9 cellular contexts compared by ENCODE assay signal in the genomic region with DNA sequence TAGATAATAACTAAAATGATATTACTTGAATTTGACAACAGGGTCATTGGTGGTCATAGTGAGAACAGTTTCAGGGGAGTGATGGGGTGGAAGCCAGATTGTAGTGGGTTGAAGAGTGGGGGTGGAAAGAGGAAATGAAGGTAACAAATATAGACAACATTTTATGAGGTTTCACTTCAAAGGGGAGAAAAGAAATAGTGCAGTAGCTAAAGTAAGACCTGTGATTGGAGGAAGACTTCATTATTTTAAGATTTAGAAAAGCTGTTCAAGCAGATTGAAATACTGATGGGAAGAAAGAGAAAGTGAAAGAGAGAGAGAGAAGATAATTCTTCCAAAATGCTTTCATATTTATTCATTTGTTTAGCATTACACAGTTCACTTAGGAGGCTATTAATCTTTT. TPM values are rescaled to one million over a fixed set of nuclear protein-coding genes. Genes with fewer than 3 reads are reported as not detected.
A peak's percentile ranks its signal among the peaks of the same experiment; 100 is the strongest.
DNase-seq lines count a peak whose midpoint lies in the region; ATAC-seq and TF ChIP-seq lines count a peak whose summit lies in the region.
"Had no signal": no experiment of that assay in that cellular context is flagged by ENCODE, and none has a peak within 500 bp of the region (broad histone marks: within the 10 kb centered on the region; RNA-seq: fewer than 3 reads in every experiment).

No MANE protein-coding gene starts in this region.

- intact Hi-C loops in right lobe of liver (cut with DNase I) = no loop called here
- intact Hi-C loops in left ventricle myocardium superior (cut with micrococcal nuclease) = no loop called here

- ATAC-seq in HG02623 (IDR thresholded peaks at IDR 0.05; ENCODE audit: unreplicated experiment) = peak; percentile 83
- peak; percentile 84 for ATAC-seq in stimulated activated memory B cell treated with anti-CD40 and anti-IgM and Interleukin-4, amounts not matched to agents 10 μg/mL and 1 μg/mL and 100 μg/mL, for 72 hours
- no peak for ATAC-seq in right lobe of liver
- ATAC-seq in left ventricle myocardium superior = no peak

- H3K27ac ChIP-seq in right lobe of liver = no peak overlapping the region

- no peaks in the 10 kb centered on the region for H3K4me1 ChIP-seq in right lobe of liver

- no peaks in the 10 kb centered on the region for H3K36me3 Mint-ChIP-seq in activated naive CD4-positive, alpha-beta T cell treated with anti-CD3 and anti-CD28 coated beads, Interleukin-2, amount 10 ng/mL, durations not matched to agents 7 days and 5 days
- no peaks in the 10 kb centered on the region for H3K36me3 Mint-ChIP-seq in stimulated activated memory B cell treated with anti-CD40 and anti-IgM and Interleukin-4, amounts not matched to agents 10 μg/mL and 1 μg/mL and 100 μg/mL, for 72 hours

- H3K4me1 Mint-ChIP-seq in activated naive CD4-positive, alpha-beta T cell treated with anti-CD3 and anti-CD28 coated beads, Interleukin-2, amount 10 ng/mL, durations not matched to agents 7 days and 5 days = peaks cover 31% of the 10 kb centered on the region
- H3K4me1 Mint-ChIP-seq in stimulated activated memory B cell treated with anti-CD40 and anti-IgM and Interleukin-4, amounts not matched to agents 10 μg/mL and 1 μg/mL and 100 μg/mL, for 72 hours = peaks cover 22% of the 10 kb centered on the region

- peak overlapping the region; percentile 57 for H3K4me3 Mint-ChIP-seq in activated naive CD4-positive, alpha-beta T cell treated with anti-CD3 and anti-CD28 coated beads, Interleukin-2, amount 10 ng/mL, durations not matched to agents 7 days and 5 days
- H3K4me3 Mint-ChIP-seq in stimulated activated memory B cell treated with anti-CD40 and anti-IgM and Interleukin-4, amounts not matched to agents 10 μg/mL and 1 μg/mL and 100 μg/mL, for 72 hours = peak overlapping the region; percentile 52

- H3K27ac Mint-ChIP-seq in activated naive CD4-positive, alpha-beta T cell treated with anti-CD3 and anti-CD28 coated beads, Interleukin-2, amount 10 ng/mL, durations not matched to agents 7 days and 5 days = peak overlapping the region; percentile 68
- H3K27ac Mint-ChIP-seq in stimulated activated memory B cell treated with anti-CD40 and anti-IgM and Interleukin-4, amounts not matched to agents 10 μg/mL and 1 μg/mL and 100 μg/mL, for 72 hours = peak overlapping the region; percentile 60

- no peak for TF ChIP-seq POLR2A in right lobe of liver (IDR thresholded peaks at IDR 0.05)

- H3K9me3 Mint-ChIP-seq in activated naive CD4-positive, alpha-beta T cell treated with anti-CD3 and anti-CD28 coated beads, Interleukin-2, amount 10 ng/mL, durations not matched to agents 7 days and 5 days = no peaks in the 10 kb centered on the region
- H3K9me3 Mint-ChIP-seq in stimulated activated memory B cell treated with anti-CD40 and anti-IgM and Interleukin-4, amounts not matched to agents 10 μg/mL and 1 μg/mL and 100 μg/mL, for 72 hours = no peaks in the 10 kb centered on the region

- peaks cover 4% of the 10 kb centered on the region for H3K27me3 Mint-ChIP-seq in activated naive CD4-positive, alpha-beta T cell treated with anti-CD3 and anti-CD28 coated beads, Interleukin-2, amount 10 ng/mL, durations not matched to agents 7 days and 5 days
- H3K27me3 Mint-ChIP-seq in stimulated activated memory B cell treated with anti-CD40 and anti-IgM and Interleukin-4, amounts not matched to agents 10 μg/mL and 1 μg/mL and 100 μg/mL, for 72 hours = no peaks in the 10 kb centered on the region

- DNase-seq in activated naive CD4-positive, alpha-beta T cell treated with anti-CD3 and anti-CD28 coated beads, Interleukin-2, amount 10 ng/mL, durations not matched to agents 7 days and 5 days = no peak
- no peak for DNase-seq in activated naive CD4-positive, alpha-beta T cell treated with Interleukin-2 at 50 U/mL for 16 hours
- DNase-seq in NAMALWA (ENCODE audit: low spot score) (peak; percentile 28), right lobe of liver (no peak), left ventricle myocardium superior (no peak), NCI-H510A treated with DMSO at 0.1 percent for 48 hours (lab: John Stamatoyannopoulos, UW) (no peak)
- DNase-seq: stimulated activated CD4-positive, alpha-beta T cell treated with anti-CD3 and anti-CD28 coated beads, Interleukin-2, amount 100 ng/mL, for 48 hours had no signal

- no peak for TF ChIP-seq CTCF in right lobe of liver (IDR thresholded peaks at IDR 0.05)

- no peaks in the 10 kb centered on the region for H3K27me3 ChIP-seq in right lobe of liver

- CTCF ChIA-PET in activated naive CD4-positive, alpha-beta T cell treated with anti-CD3 and anti-CD28 coated beads, Interleukin-2, amount 10 ng/mL, durations not matched to agents 7 days and 5 days (lab: Charles Lee) = interaction anchor here (0.8 to 1.5 kb wide), 2 partner anchors 15 to 17 kb away, joined by 3 to 4 read pairs; no protein-coding TSS in a partner anchor

- no peaks in the 10 kb centered on the region for H3K36me3 ChIP-seq in right lobe of liver

- H3K9me3 ChIP-seq in right lobe of liver = no peaks in the 10 kb centered on the region

- no peak overlapping the region for H3K4me3 ChIP-seq in right lobe of liver

RNA-seq across cellular contexts. Expression of gene KCNA3, which starts 52.0 kb away (rescaled TPM):
- total RNA-seq in right lobe of liver (1 to 10 TPM in 1 of 6 experiments, under 1 TPM in 5; 0.09 to 1.2 (median 0.45) TPM), left ventricle myocardium superior (0.47 TPM)

Comparison
In these comparisons a context has a peak if more than half of its experiments do, and no peak if none do; other contexts are left out.
1. ATAC-seq: peak in HG02623 (single experiment) and stimulated activated memory B cell treated with anti-CD40 and anti-IgM and Interleukin-4, amounts not matched to agents 10 μg/mL and 1 μg/mL and 100 μg/mL, for 72 hours (single experiment); none in right lobe of liver (0 of 4) and left ventricle myocardium superior (single experiment).